In genomic region chr6:111237757-111238260, GRCh38 we compare ENCODE assay signal across 15 cellular contexts.
A peak's percentile ranks its signal among the peaks of the same experiment; 100 is the strongest.
DNase-seq lines count a peak whose midpoint lies in the region; ATAC-seq, FAIRE-seq and TF ChIP-seq lines count a peak whose summit lies in the region.
"Had no signal": no experiment of that assay in that cellular context is flagged by ENCODE, and none has a peak within 500 bp of the region (broad histone marks: within the 10 kb centered on the region; RNA-seq: fewer than 3 reads in every experiment).

No MANE protein-coding gene starts in this region.

- no peak overlapping the region for H4K5ac ChIP-seq in IMR-90 (ENCODE audit: low read depth, low read length)

- H3K27ac Mint-ChIP-seq in astrocyte (ENCODE audit: unreplicated experiment), result no peak overlapping the region
- H3K27ac Mint-ChIP-seq: T-cell had no signal

- H2AK5ac ChIP-seq in IMR-90 (ENCODE audit: low read depth, low read length), result peak overlapping the region; percentile 57; the same call in 1 of the 2 replicates

- ATAC-seq in IMR-90 (ENCODE audit: low read depth) (peak; percentile 38), HG02610 (IDR thresholded peaks at IDR 0.05; ENCODE audit: unreplicated experiment) (no peak)
- ATAC-seq: T-cell had no signal

- H3K27me3 Mint-ChIP-seq in astrocyte (ENCODE audit: low read depth, unreplicated experiment), result no peaks in the 10 kb centered on the region
- H3K27me3 Mint-ChIP-seq: CD4-positive, CD25-positive, alpha-beta regulatory T cell had no signal

- no peaks in the 10 kb centered on the region for H3K27me3 ChIP-seq in IMR-90 (ENCODE audit: control insufficient read depth, insufficient read depth, low read length)
- no peaks in the 10 kb centered on the region for H3K27me3 ChIP-seq in astrocyte (ENCODE audit: insufficient read depth, low read length)
- no peaks in the 10 kb centered on the region for H3K27me3 ChIP-seq in osteoblast (ENCODE audit: insufficient read depth, low read length)

- no peak for TF ChIP-seq POLR2A in IMR-90 (IDR thresholded peaks at IDR 0.05; ENCODE audit: low read depth, low read length)

- no peaks in the 10 kb centered on the region for H3K9me3 ChIP-seq in IMR-90 (ENCODE audit: control insufficient read depth, insufficient read depth, low read length)
- no peaks in the 10 kb centered on the region for H3K9me3 ChIP-seq in astrocyte (ENCODE audit: insufficient read depth, low read depth, low read length)
- no peaks in the 10 kb centered on the region for H3K9me3 ChIP-seq in osteoblast (ENCODE audit: low read depth, low read length)
- H3K9me3 ChIP-seq: Caco-2 had no signal

- H3K4me3 ChIP-seq in IMR-90 (ENCODE audit: insufficient read depth, low read depth, low read length) (no peak overlapping the region), astrocyte (ENCODE audit: insufficient read depth, low read depth, low read length) (no peak overlapping the region), osteoblast (ENCODE audit: insufficient read depth, low read length) (no peak overlapping the region)

- H3K9me1 ChIP-seq in IMR-90 (ENCODE audit: insufficient read depth, low read length), result peaks cover 9% of the 10 kb centered on the region

- POLR2A ChIA-PET in IMR-90 (lab: Charles Lee; ENCODE audit: unreplicated experiment), result no interaction called here

- dilution Hi-C loops in IMR-90 (cut with HindIII; ENCODE audit: low sequenced_read_pairs, unreplicated experiment), result no loop called here

- no peaks in the 10 kb centered on the region for H3K79me1 ChIP-seq in IMR-90 (ENCODE audit: low read depth in 1 of 2, low read length in 2 of 2)

- peaks cover 14% of the 10 kb centered on the region for H3K4me1 Mint-ChIP-seq in astrocyte (ENCODE audit: low read depth, unreplicated experiment)
- H3K4me1 Mint-ChIP-seq: T-cell had no signal

- peak overlapping the region; percentile 83; the same call in 1 of the 2 replicates for H2BK20ac ChIP-seq in IMR-90 (ENCODE audit: low read depth, low read length)

- WGBS in IMR-90 (ENCODE audit: extremely low coverage in 2 of 2, insufficient read length in 1 of 2), 2 experiments, result no CpG with 5 or more reads among the region's 2 CpGs

- no peak for TF ChIP-seq RAD21 in IMR-90 (IDR thresholded peaks at IDR 0.05; ENCODE audit: low read length)

- H4K8ac ChIP-seq in IMR-90 (ENCODE audit: low read depth in 2 of 2, low read length in 2 of 2), result peak overlapping the region in 1 of 2 experiments; percentile 72; a peak in 1 of 4 replicates

- H3K36me3 Mint-ChIP-seq in astrocyte (ENCODE audit: low read depth, unreplicated experiment), result no peaks in the 10 kb centered on the region
- H3K36me3 Mint-ChIP-seq: T-cell had no signal

- DNase-seq in CD1c-positive myeloid dendritic cell (ENCODE audit: extremely low spot score) (peak; percentile 17), IMR-90 (peak; percentile 45), astrocyte (ENCODE audit: low read depth) (no peak), osteoblast (ENCODE audit: insufficient read length, low spot score, missing footprints) (no peak), NCI-H2171 treated with DMSO at 0.1 percent for 48 hours (lab: John Stamatoyannopoulos, UW) (no peak)
- no peak for DNase-seq in activated CD4-positive, alpha-beta T cell treated with anti-CD3 and anti-CD28 coated beads for 4 hours
- DNase-seq: Caco-2; CD4-positive, CD25-positive, alpha-beta regulatory T cell; NCI-H1048; NCI-H146; NCI-H2029 treated with DMSO at 0.1 percent for 48 hours; Right ventricle myocardium superior; T-cell had no signal

- H3K9ac ChIP-seq in IMR-90 (ENCODE audit: low read depth, low read length) (no peak overlapping the region), astrocyte (ENCODE audit: low read length) (no peak overlapping the region)
- H3K9ac ChIP-seq: KMS-11 had no signal

- TF ChIP-seq CTCF in IMR-90 (conservative IDR thresholded peaks at IDR 0.05; ENCODE audit: low read depth, low read length), result no peak
- TF ChIP-seq CTCF in astrocyte (IDR thresholded peaks at IDR 0.05; ENCODE audit: insufficient read depth, low read depth, low read length), result no peak
- no peak for TF ChIP-seq CTCF in osteoblast (IDR thresholded peaks at IDR 0.05; ENCODE audit: extremely low read depth, low read depth, low read length)

- H2BK15ac ChIP-seq in IMR-90 (ENCODE audit: low read depth, low read length), result peak overlapping the region; percentile 29; the same call in 1 of the 3 replicates

- no TSS peak for BruUV-seq in IMR-90 (replicated peaks; lab: Mats Ljungman, UMichigan)

- H3K9me3 Mint-ChIP-seq in astrocyte (ENCODE audit: unreplicated experiment), result no peaks in the 10 kb centered on the region

- H3K18ac ChIP-seq in IMR-90 (ENCODE audit: low read depth, low read length), result peak overlapping the region; percentile 38; the same call in 1 of the 2 replicates

- CTCF ChIA-PET in IMR-90 (lab: Yijun Ruan, JAX), result interaction anchor here (0.7 to 1.5 kb wide), 2 partner anchors 21 to 26 kb away, joined by 3 to 5 read pairs; a partner anchor contains a TSS

- H3K36me3 ChIP-seq in IMR-90 (ENCODE audit: control insufficient read depth, insufficient read depth, low read length) (no peaks in the 10 kb centered on the region), astrocyte (ENCODE audit: insufficient read depth, low read length) (no peaks in the 10 kb centered on the region), osteoblast (ENCODE audit: insufficient read depth, low read length) (no peaks in the 10 kb centered on the region)

- H3K23ac ChIP-seq in IMR-90 (ENCODE audit: low read depth, low read length), result peak overlapping the region; percentile 88

- H3K4ac ChIP-seq in IMR-90 (ENCODE audit: low read depth, low read length), result peak overlapping the region; percentile 78

- no peaks in the 10 kb centered on the region for H4K20me1 ChIP-seq in IMR-90 (ENCODE audit: insufficient read depth, low read length)
- H4K20me1 ChIP-seq in astrocyte (ENCODE audit: insufficient read depth, low read length), result no peaks in the 10 kb centered on the region
- H4K20me1 ChIP-seq in osteoblast (ENCODE audit: insufficient read depth, low read length), result no peaks in the 10 kb centered on the region

- intact Hi-C loops in IMR-90 (cut with micrococcal nuclease), result no loop called here

- H3K27ac ChIP-seq in IMR-90 (ENCODE audit: insufficient read depth, low read length), result no peak overlapping the region
- H3K27ac ChIP-seq in astrocyte (ENCODE audit: low read depth, low read length), result no peak overlapping the region
- peak overlapping the region; percentile 45 for H3K27ac ChIP-seq in osteoblast (ENCODE audit: low read depth, low read length)
- H3K27ac ChIP-seq: KMS-11 had no signal

- H2BK5ac ChIP-seq in IMR-90 (ENCODE audit: low read depth, low read length, poor library complexity, severe bottlenecking), result peak overlapping the region; percentile 85

- in situ Hi-C loops in IMR-90 (cut with MboI; ENCODE audit: low sequenced_read_pairs), result no loop called here

- H2BK120ac ChIP-seq in IMR-90 (ENCODE audit: low read depth, low read length), result peak overlapping the region; percentile 78

- peak overlapping the region; percentile 37; the same call in 1 of the 2 replicates for H3K4me2 ChIP-seq in IMR-90 (ENCODE audit: low read depth, low read length)
- H3K4me2 ChIP-seq in astrocyte (ENCODE audit: low read length), result peak overlapping the region; percentile 9
- H3K4me2 ChIP-seq in osteoblast (ENCODE audit: insufficient read depth, low read length), result peak overlapping the region; percentile 18
- H3K4me2 ChIP-seq: KMS-11 had no signal

- H2AFZ ChIP-seq in IMR-90 (replicated peaks; ENCODE audit: low read length, poor library complexity) (peak overlapping the region; percentile 59), astrocyte (ENCODE audit: low read depth, low read length) (no peak overlapping the region), osteoblast (ENCODE audit: low read length) (peak overlapping the region; percentile 28)

- peak overlapping the region; percentile 85 for H3K14ac ChIP-seq in IMR-90 (replicated peaks; ENCODE audit: low read depth, low read length)

- H3K4me3 Mint-ChIP-seq in astrocyte (ENCODE audit: unreplicated experiment), result no peak overlapping the region
- H3K4me3 Mint-ChIP-seq: CD4-positive, CD25-positive, alpha-beta regulatory T cell; T-cell had no signal

- H3K56ac ChIP-seq in IMR-90 (ENCODE audit: extremely low read depth, insufficient read depth, low read length), result no peak overlapping the region

- peaks cover 5% of the 10 kb centered on the region; the same call in 1 of the 2 replicates for H3K4me1 ChIP-seq in IMR-90 (ENCODE audit: control insufficient read depth, insufficient read depth, low read length)
- peaks cover 16% of the 10 kb centered on the region for H3K4me1 ChIP-seq in astrocyte (ENCODE audit: insufficient read depth, low read length)
- H3K4me1 ChIP-seq in osteoblast (ENCODE audit: insufficient read depth, low read length), result peaks cover 25% of the 10 kb centered on the region
- H3K4me1 ChIP-seq: Caco-2 had no signal

- peak overlapping the region; percentile 8; the same call in 1 of the 2 replicates for H4K91ac ChIP-seq in IMR-90 (ENCODE audit: insufficient read depth, low read depth, low read length)

- no peak for FAIRE-seq in astrocyte (lab: Jason Lieb, UNC)

- no peaks in the 10 kb centered on the region for H3K79me2 ChIP-seq in astrocyte (ENCODE audit: insufficient read depth, low read length)
- H3K79me2 ChIP-seq in osteoblast (ENCODE audit: insufficient read depth, low read length), result no peaks in the 10 kb centered on the region

- no peak overlapping the region for H2AK9ac ChIP-seq in IMR-90 (replicated peaks; ENCODE audit: low read depth, low read length, poor library complexity)

TF ChIP-seq in IMR-90, 13 proteins besides CTCF, POLR2A, EP300 and RAD21:
- TF ChIP-seq RCOR1 (IDR thresholded peaks at IDR 0.05; ENCODE audit: insufficient replicate concordance, low read length) (no peak), MAFK (IDR thresholded peaks at IDR 0.05; ENCODE audit: low read depth, low read length) (no peak), CEBPB (IDR thresholded peaks at IDR 0.05; ENCODE audit: low read depth, low read length) (peak; percentile 64)

Comparison
In these comparisons a context has a peak if more than half of its experiments do, and no peak if none do; other contexts are left out.
1. DNase-seq: peak in CD1c-positive myeloid dendritic cell (single experiment) and IMR-90 (single experiment); none in astrocyte (single experiment), osteoblast (single experiment), activated CD4-positive, alpha-beta T cell treated with anti-CD3 and anti-CD28 coated beads for 4 hours (0 of 2) and NCI-H2171 treated with DMSO at 0.1 percent for 48 hours (single experiment).
2. Peak in every context shown above with its lines, with median percentiles within 50 percentile points of each other: H3K4me2 ChIP-seq.